14 cellular contexts compared by ENCODE assay signal in the genomic region with DNA sequence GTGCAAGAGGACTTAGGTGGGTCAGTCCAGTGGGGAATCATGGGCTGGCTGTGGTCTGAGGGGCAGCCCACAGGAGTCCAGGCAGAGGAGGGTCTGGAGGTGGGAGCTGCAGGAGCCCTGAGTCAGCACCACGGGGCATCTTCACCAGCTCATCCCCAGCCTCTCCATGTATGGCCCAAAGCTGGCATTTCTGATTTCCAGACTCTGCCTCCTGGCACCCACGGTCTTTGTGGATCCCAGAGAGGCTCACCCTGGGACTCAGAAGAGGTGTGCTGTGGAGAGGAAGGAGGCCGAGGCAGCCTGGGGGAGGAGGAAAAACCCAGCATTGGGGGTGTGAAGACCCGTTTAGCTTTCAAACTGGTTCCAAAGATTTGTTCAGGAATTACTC.
DNase-seq lines count a peak whose midpoint lies in the region; ATAC-seq and TF ChIP-seq lines count a peak whose summit lies in the region.
"Had no signal": no experiment of that assay in that cellular context is flagged by ENCODE, and none has a peak within 500 bp of the region (broad histone marks: within the 10 kb centered on the region; RNA-seq: fewer than 3 reads in every experiment).

No MANE protein-coding gene starts in this region.

- no peaks in the 10 kb centered on the region for H3K9me3 Mint-ChIP-seq in activated CD8-positive, alpha-beta T cell treated with anti-CD3 and anti-CD28 coated beads, Interleukin-2, amount 10 ng/mL, durations not matched to agents 7 days and 5 days (ENCODE audit: insufficient read depth)
- no peaks in the 10 kb centered on the region for H3K9me3 Mint-ChIP-seq in activated CD8-positive, alpha-beta T cell treated with anti-CD3 and anti-CD28 coated beads for 36 hours

- peak overlapping the region; percentile 98 for H3K27ac ChIP-seq in Karpas-422 (ENCODE audit: low read length)

- H3K27me3 ChIP-seq in Karpas-422 (ENCODE audit: low read length), result no peaks in the 10 kb centered on the region
- H3K27me3 ChIP-seq: esophagus squamous epithelium, heart right ventricle had no signal

- H3K79me2 ChIP-seq in Karpas-422 (ENCODE audit: low read length), result no peaks in the 10 kb centered on the region

- H3K36me3 ChIP-seq in Karpas-422 (ENCODE audit: insufficient read depth, low read length), result no peaks in the 10 kb centered on the region
- H3K36me3 ChIP-seq: esophagus squamous epithelium, heart right ventricle had no signal

- H3K9me2 ChIP-seq in Karpas-422 (replicated peaks; ENCODE audit: insufficient read depth, low read length), result no peaks in the 10 kb centered on the region

- H3K9me3 ChIP-seq in Karpas-422 (ENCODE audit: low read length), result no peaks in the 10 kb centered on the region
- H3K9me3 ChIP-seq: esophagus squamous epithelium, heart right ventricle had no signal

- no peak for TF ChIP-seq CTCF in activated CD8-positive, alpha-beta T cell treated with anti-CD3 and anti-CD28 coated beads for 36 hours (IDR thresholded peaks at IDR 0.05)

- no peak for ATAC-seq in activated CD8-positive, alpha-beta T cell treated with anti-CD3 and anti-CD28 coated beads, Interleukin-2, amount 10 ng/mL, durations not matched to agents 7 days and 5 days
- no peak for ATAC-seq in activated CD8-positive, alpha-beta T cell treated with anti-CD3 and anti-CD28 coated beads for 36 hours
- ATAC-seq in left lobe of liver, result no peak
- ATAC-seq: heart right ventricle, HepG2, left colon had no signal

- peak overlapping the region; percentile 74 for H3K4me2 ChIP-seq in Karpas-422 (ENCODE audit: low read depth, low read length, poor library complexity, severe bottlenecking)

- peak overlapping the region; percentile 10; the same call in 1 of the 2 replicates for H2AFZ ChIP-seq in Karpas-422 (ENCODE audit: low read length)

- POLR2A ChIA-PET in activated CD8-positive, alpha-beta T cell treated with anti-CD3 and anti-CD28 coated beads, Interleukin-2, amount 10 ng/mL, durations not matched to agents 7 days and 5 days (lab: Charles Lee), result interaction anchor here (5.6 kb wide), 1 partner anchor 64 kb away, joined by 44 read pairs; the partner anchor contains the start of gene KLF13
- POLR2A ChIA-PET in activated CD8-positive, alpha-beta T cell treated with anti-CD3 and anti-CD28 coated beads for 36 hours (lab: Charles Lee), result interaction anchor here (3.3 kb wide), 1 partner anchor 64 kb away, joined by 11 read pairs; the partner anchor contains the start of gene KLF13

- intact Hi-C loops in activated CD8-positive, alpha-beta T cell treated with anti-CD3 and anti-CD28 coated beads for 36 hours (cut with micrococcal nuclease), result no loop called here

- CTCF ChIA-PET in activated CD8-positive, alpha-beta T cell treated with anti-CD3 and anti-CD28 coated beads, Interleukin-2, amount 10 ng/mL, durations not matched to agents 7 days and 5 days (lab: Charles Lee), result interaction anchor here (1.3 to 2.4 kb wide), 4 partner anchors 10 to 62 kb away, joined by 3 to 10 read pairs (median 4); no protein-coding TSS in a partner anchor
- CTCF ChIA-PET in activated CD8-positive, alpha-beta T cell treated with anti-CD3 and anti-CD28 coated beads for 36 hours (lab: Charles Lee), result interaction anchor here (1.0 to 2.0 kb wide), 5 partner anchors 9 to 226 kb away, joined by 3 to 5 read pairs (median 4); no protein-coding TSS in a partner anchor

- no peak overlapping the region for H3K4me3 Mint-ChIP-seq in activated CD8-positive, alpha-beta T cell treated with anti-CD3 and anti-CD28 coated beads, Interleukin-2, amount 10 ng/mL, durations not matched to agents 7 days and 5 days
- no peak overlapping the region for H3K4me3 Mint-ChIP-seq in activated CD8-positive, alpha-beta T cell treated with anti-CD3 and anti-CD28 coated beads for 36 hours

- no peak for DNase-seq in activated CD8-positive, alpha-beta T cell treated with anti-CD3 and anti-CD28 coated beads, Interleukin-2, amount 10 ng/mL, durations not matched to agents 7 days and 5 days
- no peak for DNase-seq in activated CD8-positive, alpha-beta T cell treated with anti-CD3 and anti-CD28 coated beads for 36 hours
- DNase-seq in Karpas-422 (no peak), ecto neural progenitor cell (ENCODE audit: low spot score) (peak; percentile 30), glomerular visceral epithelial cell (ENCODE audit: extremely low spot score) (no peak), left lobe of liver (ENCODE audit: low spot score) (no peak), NCI-H2107 treated with DMSO at 0.1 percent for 48 hours (lab: John Stamatoyannopoulos, UW; ENCODE audit: unreplicated experiment) (no peak)
- DNase-seq in stimulated activated CD8-positive, alpha-beta memory T cell treated with anti-CD3 and anti-CD28 coated beads, Interleukin-4, amount 100 ng/mL, for 48 hours, result peak; percentile 22
- DNase-seq: esophagus squamous epithelium; heart right ventricle; NK-92 treated with Interleukin-12 subunit alpha and Interleukin-12 subunit beta, amount 100 ng/mL, for 24 hours; SIG-M5 had no signal

- H3K9ac ChIP-seq in Karpas-422 (ENCODE audit: low read length), result peak overlapping the region; percentile 77

- no peaks in the 10 kb centered on the region for H4K20me1 ChIP-seq in Karpas-422 (ENCODE audit: insufficient read depth, low read depth, low read length)

- peaks cover 4% of the 10 kb centered on the region for H3K27me3 Mint-ChIP-seq in activated CD8-positive, alpha-beta T cell treated with anti-CD3 and anti-CD28 coated beads, Interleukin-2, amount 10 ng/mL, durations not matched to agents 7 days and 5 days (ENCODE audit: low read depth)
- H3K27me3 Mint-ChIP-seq in activated CD8-positive, alpha-beta T cell treated with anti-CD3 and anti-CD28 coated beads for 36 hours, result peaks cover 3% of the 10 kb centered on the region

- H3K27ac Mint-ChIP-seq in activated CD8-positive, alpha-beta T cell treated with anti-CD3 and anti-CD28 coated beads, Interleukin-2, amount 10 ng/mL, durations not matched to agents 7 days and 5 days, result peak overlapping the region; percentile 89
- no peak overlapping the region for H3K27ac Mint-ChIP-seq in activated CD8-positive, alpha-beta T cell treated with anti-CD3 and anti-CD28 coated beads for 36 hours

- H3K36me3 Mint-ChIP-seq in activated CD8-positive, alpha-beta T cell treated with anti-CD3 and anti-CD28 coated beads, Interleukin-2, amount 10 ng/mL, durations not matched to agents 7 days and 5 days (ENCODE audit: low read depth), result no peaks in the 10 kb centered on the region
- no peaks in the 10 kb centered on the region for H3K36me3 Mint-ChIP-seq in activated CD8-positive, alpha-beta T cell treated with anti-CD3 and anti-CD28 coated beads for 36 hours (ENCODE audit: low read depth)

- peak overlapping the region; percentile 51; the same call in 1 of the 2 replicates for H3K4me3 ChIP-seq in Karpas-422 (ENCODE audit: low read length)
- H3K4me3 ChIP-seq: esophagus squamous epithelium, heart right ventricle had no signal

- H3K4me1 ChIP-seq in Karpas-422 (ENCODE audit: low read length), result peaks cover 67% of the 10 kb centered on the region

- peaks cover 78% of the 10 kb centered on the region for H3K4me1 Mint-ChIP-seq in activated CD8-positive, alpha-beta T cell treated with anti-CD3 and anti-CD28 coated beads, Interleukin-2, amount 10 ng/mL, durations not matched to agents 7 days and 5 days (ENCODE audit: low read depth)
- peaks cover 65% of the 10 kb centered on the region for H3K4me1 Mint-ChIP-seq in activated CD8-positive, alpha-beta T cell treated with anti-CD3 and anti-CD28 coated beads for 36 hours (ENCODE audit: low read depth)

Comparison
In these comparisons a context has a peak if more than half of its experiments do, and no peak if none do; other contexts are left out.
1. DNase-seq: peak in ecto neural progenitor cell (single experiment) and stimulated activated CD8-positive, alpha-beta memory T cell treated with anti-CD3 and anti-CD28 coated beads, Interleukin-4, amount 100 ng/mL, for 48 hours (single experiment); none in activated CD8-positive, alpha-beta T cell treated with anti-CD3 and anti-CD28 coated beads, Interleukin-2, amount 10 ng/mL, durations not matched to agents 7 days and 5 days (single experiment), activated CD8-positive, alpha-beta T cell treated with anti-CD3 and anti-CD28 coated beads for 36 hours (single experiment), Karpas-422 (single experiment), glomerular visceral epithelial cell (single experiment), left lobe of liver (single experiment) and NCI-H2107 treated with DMSO at 0.1 percent for 48 hours (single experiment).